ENCODE assay signal across 2 cellular contexts in genomic region chr14:94726649-94727048, GRCh38. TPM values are rescaled to one million over a fixed set of nuclear protein-coding genes. Genes with fewer than 3 reads are reported as not detected.
"Had no signal": no experiment of that assay in that cellular context is flagged by ENCODE, and none has a peak within 500 bp of the region (broad histone marks: within the 10 kb centered on the region; RNA-seq: fewer than 3 reads in every experiment).

No MANE protein-coding gene starts in this region.

RNA-seq across cellular contexts. Expression of gene GSC, which starts 43.3 kb away (rescaled TPM):
- total RNA-seq: G401, GM12878 had no signal
- polyA plus RNA-seq: GM12878 had no signal
